Comparison of ENCODE assay signal across 1 cellular context in genomic region chr17:18139949-18140348, GRCh38.
TF ChIP-seq lines count a peak whose summit lies in the region.

No MANE protein-coding gene starts in this region.

TF ChIP-seq in GM12878, 131 proteins besides CTCF, POLR2A, EP300 and RAD21:
- no peak for TF ChIP-seq ZBTB11 (CRISPR knock-in tag; IDR thresholded peaks at IDR 0.05)
- no peak for TF ChIP-seq MLLT1 (IDR thresholded peaks at IDR 0.05)
- TF ChIP-seq CBFB (IDR thresholded peaks at IDR 0.05; ENCODE audit: low read depth): no peak
